In genomic region chr15:70411464-70411863, GRCh38 we compare ENCODE assay signal across 26 cellular contexts.
"Had no signal": no experiment of that assay in that cellular context is flagged by ENCODE, and none has a peak within 500 bp of the region (broad histone marks: within the 10 kb centered on the region; RNA-seq: fewer than 3 reads in every experiment).

No MANE protein-coding gene starts in this region.

- H3K27me3 ChIP-seq: right lobe of liver had no signal

- DNase-seq: activated CD4-positive, alpha-beta T cell treated with anti-CD3 and anti-CD28 coated beads, Interleukin-2, amount 50 U/mL, for 1 hour; activated CD4-positive, CD25-positive, alpha-beta regulatory T cell treated with anti-CD3 and anti-CD28 coated beads, Interleukin-2, amount 50 U/mL, for 72 hours; activated CD8-positive, alpha-beta T cell treated with anti-CD3 and anti-CD28 coated beads, Interleukin-2, amount 10 ng/mL, durations not matched to agents 7 days and 5 days; aorta; brain microvascular endothelial cell; caudate nucleus; dermis blood vessel endothelial cell; effector CD8-positive, alpha-beta T cell; esophagus squamous epithelium; gastrocnemius medialis; head of caudate nucleus; left ventricle myocardium inferior; midbrain; nucleus accumbens; right lobe of liver; stimulated activated CD4-positive, alpha-beta T cell treated with anti-CD3 and anti-CD28 coated beads, Interleukin-2, amount 100 ng/mL, for 24 hours; T-cell; transverse colon; WERI-Rb-1 had no signal

- H3K9me3 ChIP-seq: esophagus squamous epithelium, right lobe of liver had no signal

- ATAC-seq: activated CD8-positive, alpha-beta T cell treated with anti-CD3 and anti-CD28 coated beads, Interleukin-2, amount 10 ng/mL, durations not matched to agents 7 days and 5 days; activated naive CD4-positive, alpha-beta T cell treated with anti-CD3 and anti-CD28 coated beads, Interleukin-2, amount 50 U/mL, for 72 hours; gastrocnemius medialis; right lobe of liver; SK-N-SH treated with all-trans-retinoic acid at 6 μM for 48 hours; stimulated activated memory B cell treated with anti-CD40 and anti-IgM and Interleukin-4, amounts not matched to agents 10 μg/mL and 1 μg/mL and 100 μg/mL, for 72 hours; T-cell had no signal

- H3K4me3 ChIP-seq: esophagus squamous epithelium, gastrocnemius medialis, left ventricle myocardium inferior, right lobe of liver, skin epidermis, transverse colon had no signal

- H3K27ac ChIP-seq: brain microvascular endothelial cell, esophagus squamous epithelium, gastrocnemius medialis, left ventricle myocardium inferior, parathyroid adenoma, right lobe of liver, skin epidermis, transverse colon, WERI-Rb-1 had no signal

- FAIRE-seq: islet of Langerhans, TTC549 had no signal

- H3K4me1 ChIP-seq: esophagus squamous epithelium, gastrocnemius medialis, left ventricle myocardium inferior had no signal

- H3K9ac ChIP-seq: parathyroid adenoma had no signal

- H3K36me3 ChIP-seq: brain microvascular endothelial cell, esophagus squamous epithelium, gastrocnemius medialis, left ventricle myocardium inferior, right lobe of liver, transverse colon, WERI-Rb-1 had no signal
